8 cellular contexts compared by ENCODE assay signal in the genomic region with DNA sequence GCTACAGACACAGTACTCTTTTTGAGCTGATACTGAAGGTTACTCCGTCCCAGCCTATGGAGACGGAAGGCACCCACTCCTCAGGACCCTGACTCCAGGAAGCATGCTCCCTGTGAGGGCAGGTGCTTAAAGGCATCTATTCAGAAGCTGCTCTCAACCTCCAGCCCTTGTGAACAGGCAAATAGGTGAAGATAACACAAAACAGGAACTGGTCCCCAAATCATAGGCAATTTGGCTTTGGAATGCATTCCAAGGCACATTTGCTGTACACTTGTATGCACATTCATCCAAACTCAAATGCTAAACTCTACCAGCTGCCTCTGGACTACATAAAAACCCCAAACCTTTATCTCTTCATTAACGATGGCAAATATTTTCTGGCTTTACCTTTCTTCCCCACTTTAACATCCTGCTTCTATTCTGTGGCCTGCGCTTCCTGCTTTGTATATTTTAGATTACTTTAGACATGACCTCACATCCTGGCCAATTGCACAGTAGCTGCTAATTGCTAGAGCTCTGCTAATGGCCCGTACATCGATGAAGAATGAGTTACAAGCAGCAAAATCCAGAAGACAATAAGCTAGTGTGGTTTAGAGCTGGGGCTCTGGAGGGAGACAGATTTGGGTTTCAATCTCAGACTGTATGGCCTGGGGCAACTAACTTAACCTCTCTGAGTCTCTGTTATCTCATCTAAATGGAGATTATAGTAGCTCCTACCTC. TPM values are rescaled to one million over a fixed set of nuclear protein-coding genes. Genes with fewer than 3 reads are reported as not detected.
DNase-seq lines count a peak whose midpoint lies in the region; ATAC-seq and TF ChIP-seq lines count a peak whose summit lies in the region.

No MANE protein-coding gene starts in this region.

- H2AFZ ChIP-seq in OCI-LY1 (ENCODE audit: low read length): no peak overlapping the region

- H3K4me1 Mint-ChIP-seq in activated CD8-positive, alpha-beta memory T cell treated with anti-CD3 and anti-CD28 coated beads, Interleukin-2, amount 10 ng/mL, durations not matched to agents 7 days and 5 days: peaks cover 64% of the 10 kb centered on the region

- no peaks in the 10 kb centered on the region for H3K9me2 ChIP-seq in OCI-LY1 (ENCODE audit: low read depth, low read length)

- H3K27me3 ChIP-seq in OCI-LY1 (ENCODE audit: insufficient read depth, low read length): no peaks in the 10 kb centered on the region

- no peaks in the 10 kb centered on the region for H3K9me3 Mint-ChIP-seq in activated CD8-positive, alpha-beta memory T cell treated with anti-CD3 and anti-CD28 coated beads, Interleukin-2, amount 10 ng/mL, durations not matched to agents 7 days and 5 days (ENCODE audit: low read depth)

- H3K9ac ChIP-seq in OCI-LY1 (ENCODE audit: low read length): peak overlapping the region; percentile 94; the same call in 1 of the 2 replicates

- H4K20me1 ChIP-seq in OCI-LY1 (ENCODE audit: insufficient read depth, low read length): no peaks in the 10 kb centered on the region

- peaks cover 20% of the 10 kb centered on the region for H3K36me3 Mint-ChIP-seq in activated CD8-positive, alpha-beta memory T cell treated with anti-CD3 and anti-CD28 coated beads, Interleukin-2, amount 10 ng/mL, durations not matched to agents 7 days and 5 days

- peaks cover 51% of the 10 kb centered on the region for H3K36me3 ChIP-seq in OCI-LY1 (ENCODE audit: insufficient read depth, low read length)

- no peaks in the 10 kb centered on the region; the same call in 1 of the 2 replicates for H3F3A ChIP-seq in OCI-LY1 (ENCODE audit: insufficient read depth, low read length)

- peaks cover 80% of the 10 kb centered on the region for H3K4me1 ChIP-seq in OCI-LY1 (ENCODE audit: insufficient read depth, low read length, severe bottlenecking)

- no peaks in the 10 kb centered on the region for H3K9me3 ChIP-seq in OCI-LY1 (ENCODE audit: low read length)

- peak; percentile 78 for DNase-seq in activated CD8-positive, alpha-beta memory T cell treated with anti-CD3 and anti-CD28 coated beads, Interleukin-2, amount 10 ng/mL, durations not matched to agents 7 days and 5 days
- DNase-seq in activated CD8-positive, alpha-beta memory T cell treated with anti-CD3 and anti-CD28 coated beads, Interleukin-2, amount 50 U/mL, for 48 hours: no peak
- peak; percentile 77 for DNase-seq in foreskin melanocyte
- DNase-seq in NCI-H1694 treated with DMSO at 0.1 percent for 48 hours (lab: John Stamatoyannopoulos, UW): no peak
- no peak for DNase-seq in NCI-H510A treated with DMSO at 0.1 percent for 48 hours (lab: John Stamatoyannopoulos, UW)
- DNase-seq in NCI-H2171 treated with DMSO at 0.1 percent for 48 hours (lab: John Stamatoyannopoulos, UW): no peak

- H3K4me3 ChIP-seq in OCI-LY1 (ENCODE audit: low read depth, low read length, poor library complexity, severe bottlenecking): peak overlapping the region; percentile 80

- peak; percentile 67 for ATAC-seq in activated CD8-positive, alpha-beta memory T cell treated with anti-CD3 and anti-CD28 coated beads, Interleukin-2, amount 10 ng/mL, durations not matched to agents 7 days and 5 days
- ATAC-seq in HG02623 (IDR thresholded peaks at IDR 0.05; ENCODE audit: unreplicated experiment): peak; percentile 39

- peak overlapping the region; percentile 98 for H3K4me2 ChIP-seq in OCI-LY1 (ENCODE audit: low read length)

- peak overlapping the region; percentile 100 for H3K27ac Mint-ChIP-seq in activated CD8-positive, alpha-beta memory T cell treated with anti-CD3 and anti-CD28 coated beads, Interleukin-2, amount 10 ng/mL, durations not matched to agents 7 days and 5 days

- TF ChIP-seq CTCF in OCI-LY1 (IDR thresholded peaks at IDR 0.05; ENCODE audit: low read length): no peak

- H3K4me3 Mint-ChIP-seq in activated CD8-positive, alpha-beta memory T cell treated with anti-CD3 and anti-CD28 coated beads, Interleukin-2, amount 10 ng/mL, durations not matched to agents 7 days and 5 days: peak overlapping the region; percentile 98

- H3K27me3 Mint-ChIP-seq in activated CD8-positive, alpha-beta memory T cell treated with anti-CD3 and anti-CD28 coated beads, Interleukin-2, amount 10 ng/mL, durations not matched to agents 7 days and 5 days: no peaks in the 10 kb centered on the region

- H3K27ac ChIP-seq in OCI-LY1 (ENCODE audit: low read depth, low read length, poor library complexity, severe bottlenecking): peak overlapping the region; percentile 89

- CTCF ChIA-PET in activated CD8-positive, alpha-beta memory T cell treated with anti-CD3 and anti-CD28 coated beads, Interleukin-2, amount 10 ng/mL, durations not matched to agents 7 days and 5 days (lab: Charles Lee): interaction anchor here (1.0 to 1.7 kb wide), 4 partner anchors 9 to 128 kb away, joined by 3 to 5 read pairs (median 4); no protein-coding TSS in a partner anchor

- peaks cover 84% of the 10 kb centered on the region for H3K79me2 ChIP-seq in OCI-LY1 (ENCODE audit: insufficient read depth, low read length)

RNA-seq across cellular contexts. Expression of a gene that starts 3.2 kb away (rescaled TPM):
- 10 to 100 TPM; 66.3 to 82.8 TPM for total RNA-seq in activated CD8-positive, alpha-beta memory T cell treated with anti-CD3 and anti-CD28 coated beads, Interleukin-2, amount 10 ng/mL, durations not matched to agents 7 days and 5 days

RNA-seq across cellular contexts. Expression of a gene that starts 54.4 kb away (rescaled TPM):
- total RNA-seq in activated CD8-positive, alpha-beta memory T cell treated with anti-CD3 and anti-CD28 coated beads, Interleukin-2, amount 10 ng/mL, durations not matched to agents 7 days and 5 days: 1 to 10 TPM; 9.6 to 9.9 TPM

Comparison
In these comparisons a context has a peak if more than half of its experiments do, and no peak if none do; other contexts are left out.
1. DNase-seq: peak in activated CD8-positive, alpha-beta memory T cell treated with anti-CD3 and anti-CD28 coated beads, Interleukin-2, amount 10 ng/mL, durations not matched to agents 7 days and 5 days (single experiment) and foreskin melanocyte (single experiment); none in activated CD8-positive, alpha-beta memory T cell treated with anti-CD3 and anti-CD28 coated beads, Interleukin-2, amount 50 U/mL, for 48 hours (single experiment), NCI-H1694 treated with DMSO at 0.1 percent for 48 hours (single experiment), NCI-H510A treated with DMSO at 0.1 percent for 48 hours (single experiment) and NCI-H2171 treated with DMSO at 0.1 percent for 48 hours (single experiment).